In the genomic region with DNA sequence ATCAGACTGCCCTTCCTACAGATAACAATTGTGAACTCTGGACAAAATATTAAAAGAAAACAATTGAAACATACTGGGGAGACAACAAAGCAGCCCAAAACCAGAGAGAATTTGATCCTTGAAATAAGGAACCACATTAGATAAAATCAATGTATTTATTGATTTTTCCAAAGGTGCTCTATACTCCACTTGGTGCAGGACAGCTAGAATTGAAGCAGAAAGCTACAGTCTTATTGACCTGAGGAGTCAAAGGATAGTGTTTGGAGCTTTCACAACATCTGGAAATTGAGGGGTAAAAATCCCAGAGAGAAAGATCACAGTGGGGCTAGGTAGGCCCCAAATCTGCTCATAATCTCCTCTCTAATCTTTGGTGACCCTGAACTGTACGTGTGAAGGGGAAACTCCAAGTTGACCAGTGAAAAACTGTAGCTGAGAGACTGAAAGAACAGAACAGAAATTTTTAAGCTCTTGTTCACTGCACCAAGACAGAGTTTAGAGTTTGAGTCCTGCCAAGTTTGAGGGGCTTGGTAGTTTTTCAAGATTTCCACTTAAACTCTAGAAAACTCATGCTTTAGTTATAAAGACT, we compare ENCODE assay signal across 34 cellular contexts.
DNase-seq lines count a peak whose midpoint lies in the region; ATAC-seq and TF ChIP-seq lines count a peak whose summit lies in the region.
"Had no signal": no experiment of that assay in that cellular context is flagged by ENCODE, and none has a peak within 500 bp of the region (broad histone marks: within the 10 kb centered on the region; RNA-seq: fewer than 3 reads in every experiment).

No MANE protein-coding gene starts in this region.

- H2BK15ac ChIP-seq in IMR-90 (ENCODE audit: low read depth, low read length) = peak overlapping the region; percentile 80

- H3K4me1 Mint-ChIP-seq in HFFc6 (ENCODE audit: low read depth) = peaks cover 69% of the 10 kb centered on the region
- H3K4me1 Mint-ChIP-seq in neural progenitor cell = peaks cover 56% of the 10 kb centered on the region
- H3K4me1 Mint-ChIP-seq: stimulated activated naive CD8-positive, alpha-beta T cell treated with anti-CD3 and anti-CD28 coated beads, Interleukin-15, amount 100 ng/mL, for 72 hours had no signal

- TF ChIP-seq POLR2A in breast epithelium (IDR thresholded peaks at IDR 0.05) (no peak), IMR-90 (IDR thresholded peaks at IDR 0.05; ENCODE audit: low read depth, low read length) (no peak), erythroblast (IDR thresholded peaks at IDR 0.05; ENCODE audit: low read length) (no peak)

- TF ChIP-seq CTCF in mammary epithelial cell (conservative IDR thresholded peaks at IDR 0.05 in 1 of 2, IDR thresholded peaks at IDR 0.05 in 1 of 2; ENCODE audit: extremely low read depth in 1 of 2, insufficient read depth in 1 of 2, low read depth in 1 of 2, low read length in 2 of 2) (no peak), breast epithelium (IDR thresholded peaks at IDR 0.05) (no peak), HFFc6 (IDR thresholded peaks at IDR 0.05) (no peak), IMR-90 (conservative IDR thresholded peaks at IDR 0.05; ENCODE audit: low read depth, low read length) (no peak), neural progenitor cell (IDR thresholded peaks at IDR 0.05) (no peak)

- 69% methylated on average over 1 of the region's 1 CpG for WGBS in mammary epithelial cell (ENCODE audit: low coverage, missing lambda C conversion rate)
- WGBS in IMR-90 (ENCODE audit: extremely low coverage in 2 of 2, insufficient read length in 1 of 2), 2 experiments = no CpG with 5 or more reads among the region's 1 CpG

- peak overlapping the region; percentile 95 for H3K18ac ChIP-seq in IMR-90 (ENCODE audit: low read depth, low read length)

- in situ Hi-C loops in mammary epithelial cell (cut with MboI; ENCODE audit: low sequenced_read_pairs in 2 of 2) = no loop called here
- in situ Hi-C loops in IMR-90 (cut with MboI; ENCODE audit: low sequenced_read_pairs) = no loop called here

- H3K79me2 ChIP-seq in mammary epithelial cell (ENCODE audit: insufficient read depth, low read length) (no peaks in the 10 kb centered on the region), neural progenitor cell (ENCODE audit: low read depth) (no peaks in the 10 kb centered on the region)
- H3K79me2 ChIP-seq: hepatocyte, parathyroid adenoma had no signal

- POLR2A ChIA-PET in IMR-90 (lab: Charles Lee; ENCODE audit: unreplicated experiment) = no interaction called here

- no peak overlapping the region for H3K9ac ChIP-seq in mammary epithelial cell (ENCODE audit: insufficient read depth, low read length)
- H3K9ac ChIP-seq in IMR-90 (ENCODE audit: low read depth, low read length) = no peak overlapping the region
- H3K9ac ChIP-seq in neural progenitor cell = no peak overlapping the region
- H3K9ac ChIP-seq: parathyroid adenoma had no signal

- H2BK120ac ChIP-seq in IMR-90 (ENCODE audit: low read depth, low read length) = peak overlapping the region; percentile 90

- H2AK5ac ChIP-seq in IMR-90 (ENCODE audit: low read depth, low read length) = peak overlapping the region; percentile 47; the same call in 1 of the 2 replicates

- H3K36me3 ChIP-seq in mammary epithelial cell (ENCODE audit: insufficient read depth, low read length) (no peaks in the 10 kb centered on the region), breast epithelium (no peaks in the 10 kb centered on the region), IMR-90 (ENCODE audit: control insufficient read depth, insufficient read depth, low read length) (no peaks in the 10 kb centered on the region), neural progenitor cell (no peaks in the 10 kb centered on the region)
- H3K36me3 ChIP-seq: colonic mucosa, gastroesophageal sphincter, lower lobe of right lung, thoracic aorta, uterus had no signal

- H4K5ac ChIP-seq in IMR-90 (ENCODE audit: low read depth, low read length) = peak overlapping the region; percentile 94; the same call in 1 of the 2 replicates

- peak overlapping the region; percentile 84 for H2BK5ac ChIP-seq in IMR-90 (ENCODE audit: low read depth, low read length, poor library complexity, severe bottlenecking)

- H2AFZ ChIP-seq in mammary epithelial cell (ENCODE audit: low read depth, low read length) (peak overlapping the region; percentile 27), IMR-90 (replicated peaks; ENCODE audit: low read length, poor library complexity) (no peak overlapping the region), neural progenitor cell (replicated peaks) (no peak overlapping the region)
- H2AFZ ChIP-seq: hepatocyte, parathyroid adenoma had no signal

- H3K4me2 ChIP-seq in mammary epithelial cell (ENCODE audit: insufficient read depth, low read depth, low read length) (no peak overlapping the region), IMR-90 (ENCODE audit: low read depth, low read length) (peak overlapping the region; percentile 60; the same call in 1 of the 2 replicates), neural progenitor cell (no peak overlapping the region)
- H3K4me2 ChIP-seq: hepatocyte had no signal

- H3K9me1 ChIP-seq in IMR-90 (ENCODE audit: insufficient read depth, low read length) = peaks cover 4% of the 10 kb centered on the region; the same call in 1 of the 2 replicates

- H3F3A ChIP-seq in neural progenitor cell (ENCODE audit: low read depth) = peaks cover 16% of the 10 kb centered on the region

- H4K91ac ChIP-seq in IMR-90 (ENCODE audit: insufficient read depth, low read depth, low read length) = peak overlapping the region; percentile 49

- H2BK20ac ChIP-seq in IMR-90 (ENCODE audit: low read depth, low read length) = peak overlapping the region; percentile 97

- H3K4me3 ChIP-seq in mammary epithelial cell (replicated peaks in 1 of 3; ENCODE audit: insufficient read depth in 1 of 3, low read depth in 2 of 3, low read length in 3 of 3) (no peak overlapping the region), breast epithelium (no peak overlapping the region), IMR-90 (ENCODE audit: insufficient read depth, low read depth, low read length) (no peak overlapping the region), neural progenitor cell (no peak overlapping the region)
- H3K4me3 ChIP-seq: colonic mucosa, gastroesophageal sphincter, hepatocyte, lower lobe of right lung, thoracic aorta, uterus had no signal

- no peak for TF ChIP-seq RAD21 in IMR-90 (IDR thresholded peaks at IDR 0.05; ENCODE audit: low read length)

- peaks cover 0 to 5% of the 10 kb centered on the region in 2 experiments; a peak in 1 of 4 replicates for H3K79me1 ChIP-seq in IMR-90 (ENCODE audit: low read depth in 1 of 2, low read length in 2 of 2)

- no peak overlapping the region for H2AK9ac ChIP-seq in IMR-90 (replicated peaks; ENCODE audit: low read depth, low read length, poor library complexity)

- peak overlapping the region; percentile 77; the same call in 1 of the 2 replicates for H3K23ac ChIP-seq in IMR-90 (ENCODE audit: low read depth, low read length)

- CTCF ChIA-PET in mammary epithelial cell (lab: Charles Lee; ENCODE audit: low non-redundant PET) = no interaction called here
- CTCF ChIA-PET in IMR-90 (lab: Yijun Ruan, JAX) = no interaction called here

- H3K4me3 Mint-ChIP-seq in HFFc6 (peak overlapping the region; percentile 64), neural progenitor cell (no peak overlapping the region)
- H3K4me3 Mint-ChIP-seq: activated CD8-positive, alpha-beta memory T cell treated with anti-CD3 and anti-CD28 coated beads, Interleukin-2, amount 10 ng/mL, durations not matched to agents 7 days and 5 days; activated naive CD8-positive, alpha-beta T cell treated with anti-CD3 and anti-CD28 coated beads, Interleukin-2, amount 10 ng/mL, durations not matched to agents 7 days and 5 days; activated T-cell treated with anti-CD3 and anti-CD28 coated beads, Interleukin-2, amount 50 U/mL, for 4 hours; nephron progenitor cell; stimulated activated naive CD8-positive, alpha-beta T cell treated with anti-CD3 and anti-CD28 coated beads, Interleukin-15, amount 100 ng/mL, for 72 hours had no signal

- H3K4ac ChIP-seq in IMR-90 (ENCODE audit: low read depth, low read length) = peak overlapping the region; percentile 69; the same call in 1 of the 2 replicates

- no peak for ATAC-seq in IMR-90 (ENCODE audit: low read depth)
- ATAC-seq in GM18867 (IDR thresholded peaks at IDR 0.05; ENCODE audit: unreplicated experiment) = no peak
- ATAC-seq: activated CD8-positive, alpha-beta memory T cell treated with anti-CD3 and anti-CD28 coated beads, Interleukin-2, amount 10 ng/mL, durations not matched to agents 7 days and 5 days; activated T-cell treated with anti-CD3 and anti-CD28 coated beads, Interleukin-2, amount 50 U/mL, for 4 hours; gastroesophageal sphincter; lower lobe of right lung; stimulated activated naive CD8-positive, alpha-beta T cell treated with anti-CD3 and anti-CD28 coated beads, Interleukin-15, amount 100 ng/mL, for 72 hours had no signal

- no peak overlapping the region for H3K27ac ChIP-seq in mammary epithelial cell (ENCODE audit: insufficient read depth, low read depth, low read length)
- no peak overlapping the region for H3K27ac ChIP-seq in breast epithelium
- H3K27ac ChIP-seq in IMR-90 (ENCODE audit: insufficient read depth, low read length) = peak overlapping the region; percentile 64; the same call in 1 of the 2 replicates
- H3K27ac ChIP-seq in neural progenitor cell = no peak overlapping the region
- H3K27ac ChIP-seq: colonic mucosa, gastroesophageal sphincter, hepatocyte, lower lobe of right lung, parathyroid adenoma, thoracic aorta, uterus had no signal

- dilution Hi-C loops in mammary epithelial cell (cut with HindIII; ENCODE audit: low sequenced_read_pairs) = no loop called here
- dilution Hi-C loops in IMR-90 (cut with HindIII; ENCODE audit: low sequenced_read_pairs, unreplicated experiment) = no loop called here

- H3K27ac Mint-ChIP-seq in HFFc6 = peak overlapping the region; percentile 81
- peak overlapping the region; percentile 66 for H3K27ac Mint-ChIP-seq in neural progenitor cell
- H3K27ac Mint-ChIP-seq: activated CD8-positive, alpha-beta memory T cell treated with anti-CD3 and anti-CD28 coated beads, Interleukin-2, amount 10 ng/mL, durations not matched to agents 7 days and 5 days; activated naive CD8-positive, alpha-beta T cell treated with anti-CD3 and anti-CD28 coated beads, Interleukin-2, amount 10 ng/mL, durations not matched to agents 7 days and 5 days; nephron progenitor cell; stimulated activated naive CD8-positive, alpha-beta T cell treated with anti-CD3 and anti-CD28 coated beads, Interleukin-15, amount 100 ng/mL, for 72 hours had no signal

- H3K56ac ChIP-seq in IMR-90 (ENCODE audit: extremely low read depth, insufficient read depth, low read length) = peak overlapping the region; percentile 85; the same call in 1 of the 2 replicates

- no peaks in the 10 kb centered on the region for H3K27me3 ChIP-seq in mammary epithelial cell (ENCODE audit: insufficient read depth, low read length)
- H3K27me3 ChIP-seq in breast epithelium = no peaks in the 10 kb centered on the region
- no peaks in the 10 kb centered on the region for H3K27me3 ChIP-seq in IMR-90 (ENCODE audit: control insufficient read depth, insufficient read depth, low read length)
- H3K27me3 ChIP-seq in neural progenitor cell = no peaks in the 10 kb centered on the region
- H3K27me3 ChIP-seq: colonic mucosa, gastroesophageal sphincter, hepatocyte, uterus had no signal

- no peaks in the 10 kb centered on the region for H3K27me3 Mint-ChIP-seq in HFFc6 (ENCODE audit: insufficient read depth)
- peaks cover 2% of the 10 kb centered on the region for H3K27me3 Mint-ChIP-seq in neural progenitor cell (ENCODE audit: insufficient read depth, low read depth)
- H3K27me3 Mint-ChIP-seq: activated CD8-positive, alpha-beta memory T cell treated with anti-CD3 and anti-CD28 coated beads, Interleukin-2, amount 10 ng/mL, durations not matched to agents 7 days and 5 days; stimulated activated naive CD8-positive, alpha-beta T cell treated with anti-CD3 and anti-CD28 coated beads, Interleukin-15, amount 100 ng/mL, for 72 hours had no signal

- no peaks in the 10 kb centered on the region for H3K9me3 ChIP-seq in mammary epithelial cell (replicated peaks; ENCODE audit: insufficient read depth, low read length)
- no peaks in the 10 kb centered on the region for H3K9me3 ChIP-seq in breast epithelium
- H3K9me3 ChIP-seq in IMR-90 (ENCODE audit: control insufficient read depth, insufficient read depth, low read length) = no peaks in the 10 kb centered on the region
- no peaks in the 10 kb centered on the region for H3K9me3 ChIP-seq in neural progenitor cell (ENCODE audit: low read depth)
- H3K9me3 ChIP-seq: colonic mucosa, gastroesophageal sphincter, lower lobe of right lung, thoracic aorta, uterus had no signal

- peak overlapping the region; percentile 46 to 89; a peak in 3 of 4 replicates for H4K8ac ChIP-seq in IMR-90 (ENCODE audit: low read depth in 2 of 2, low read length in 2 of 2)

- H3K9me3 Mint-ChIP-seq in HFFc6 (no peaks in the 10 kb centered on the region), neural progenitor cell (peaks cover 11% of the 10 kb centered on the region)
- H3K9me3 Mint-ChIP-seq: activated naive CD8-positive, alpha-beta T cell treated with anti-CD3 and anti-CD28 coated beads, Interleukin-2, amount 10 ng/mL, durations not matched to agents 7 days and 5 days; activated T-cell treated with anti-CD3 and anti-CD28 coated beads, Interleukin-2, amount 50 U/mL, for 4 hours; nephron progenitor cell; stimulated activated naive CD8-positive, alpha-beta T cell treated with anti-CD3 and anti-CD28 coated beads, Interleukin-15, amount 100 ng/mL, for 72 hours had no signal

- intact Hi-C loops in mammary epithelial cell (cut with micrococcal nuclease) = loop anchor here (10.0 kb wide), 1 partner anchor 143 kb away; no protein-coding TSS in a partner anchor
- intact Hi-C loops in breast epithelium (cut with DNase I; ENCODE audit: low total_unique reads) = loop anchor here (10.0 kb wide), 1 partner anchor 1843 kb away; no protein-coding TSS in a partner anchor
- intact Hi-C loops in IMR-90 (cut with micrococcal nuclease) = no loop called here

- H4K20me1 ChIP-seq in mammary epithelial cell (ENCODE audit: insufficient read depth, low read length) (no peaks in the 10 kb centered on the region), IMR-90 (ENCODE audit: insufficient read depth, low read length) (no peaks in the 10 kb centered on the region), neural progenitor cell (ENCODE audit: low read depth) (no peaks in the 10 kb centered on the region)

- BruUV-seq in mammary epithelial cell (replicated peaks; lab: Mats Ljungman, UMichigan) (no TSS peak), IMR-90 (replicated peaks; lab: Mats Ljungman, UMichigan) (no TSS peak)

- DNase-seq in mammary epithelial cell (no peak), breast epithelium (ENCODE audit: low spot score in 2 of 2) (no peak), HFFc6 (no peak), IMR-90 (no peak), neural progenitor cell (ENCODE audit: low spot score) (no peak), erythroblast (lab: John Stamatoyannopoulos, UW) (no peak), NCI-H2081 treated with DMSO at 0.1 percent for 48 hours (lab: John Stamatoyannopoulos, UW) (no peak)
- DNase-seq: 8988T; activated CD4-positive, CD25-positive, alpha-beta regulatory T cell; activated CD8-positive, alpha-beta memory T cell treated with anti-CD3 and anti-CD28 coated beads, Interleukin-2, amount 10 ng/mL, durations not matched to agents 7 days and 5 days; activated gamma-delta T cell; activated naive CD8-positive, alpha-beta T cell treated with anti-CD3 and anti-CD28 coated beads, Interleukin-2, amount 10 ng/mL, durations not matched to agents 7 days and 5 days; activated T-cell treated with anti-CD3 and anti-CD28 coated beads, Interleukin-2, amount 50 U/mL, for 4 hours; aorta; Calu3; colonic mucosa; DMS79 treated with DMSO at 0.1 percent for 48 hours; effector CD4-positive, alpha-beta T cell; GF-D8; lower lobe of right lung; NCI-H1436 treated with DMSO at 0.1 percent for 48 hours; NCI-H69; nephron progenitor cell; RPMI8226; stimulated activated CD4-positive, alpha-beta T cell treated with anti-CD3 and anti-CD28 coated beads, Interleukin-2, amount 100 ng/mL, for 24 hours; stimulated activated CD8-positive, alpha-beta memory T cell treated with anti-CD3 and anti-CD28 coated beads, Interleukin-4, amount 100 ng/mL, for 48 hours; stimulated activated naive CD8-positive, alpha-beta T cell treated with anti-CD3 and anti-CD28 coated beads, Interleukin-15, amount 100 ng/mL, for 72 hours; T-helper 1 cell; uterus had no signal

- H3K36me3 Mint-ChIP-seq in HFFc6 (ENCODE audit: low read depth) = no peaks in the 10 kb centered on the region
- H3K36me3 Mint-ChIP-seq in neural progenitor cell = no peaks in the 10 kb centered on the region
- H3K36me3 Mint-ChIP-seq: activated naive CD8-positive, alpha-beta T cell treated with anti-CD3 and anti-CD28 coated beads, Interleukin-2, amount 10 ng/mL, durations not matched to agents 7 days and 5 days had no signal

- H3K14ac ChIP-seq in IMR-90 (replicated peaks; ENCODE audit: low read depth, low read length) = peak overlapping the region; percentile 84

- H3K4me1 ChIP-seq in mammary epithelial cell (ENCODE audit: insufficient read depth, low read length) (peaks cover 25% of the 10 kb centered on the region), breast epithelium (no peaks in the 10 kb centered on the region), IMR-90 (ENCODE audit: control insufficient read depth, insufficient read depth, low read length) (peaks cover 9% of the 10 kb centered on the region), neural progenitor cell (peaks cover 35% of the 10 kb centered on the region)
- H3K4me1 ChIP-seq: colonic mucosa, lower lobe of right lung, parathyroid adenoma, uterus had no signal
